ENCODE assay signal across 1 cellular context in the genomic region with DNA sequence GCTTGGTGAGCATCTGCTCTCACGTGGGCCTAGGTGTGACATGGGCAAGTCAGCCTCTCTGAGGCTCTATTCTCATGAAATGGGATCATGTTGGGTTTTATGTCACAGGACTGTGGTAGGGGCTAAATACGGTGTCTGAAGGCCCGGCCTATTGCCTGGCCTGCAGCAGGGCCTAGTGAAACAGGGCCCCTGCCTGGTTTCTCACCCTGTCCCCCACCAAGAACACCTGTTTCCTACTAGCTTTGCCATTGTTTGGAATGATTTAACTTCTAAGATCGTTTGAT.
TF ChIP-seq lines count a peak whose summit lies in the region.

No MANE protein-coding gene starts in this region.

TF ChIP-seq in HepG2, 621 proteins besides CTCF, POLR2A, EP300 and RAD21:
- TF ChIP-seq RBM22 (optimal IDR thresholded peaks at IDR 0.05; ENCODE audit: low read length) (peak; percentile 80), POLR2G (IDR thresholded peaks at IDR 0.05; ENCODE audit: low read depth, low read length) (0 out of 2 replicates have a peak, but pooled peaks have one; percentile 1), ZBTB7A (CRISPR knock-in tag; IDR thresholded peaks at IDR 0.05) (no peak)
- TF ChIP-seq, protein P1, sequence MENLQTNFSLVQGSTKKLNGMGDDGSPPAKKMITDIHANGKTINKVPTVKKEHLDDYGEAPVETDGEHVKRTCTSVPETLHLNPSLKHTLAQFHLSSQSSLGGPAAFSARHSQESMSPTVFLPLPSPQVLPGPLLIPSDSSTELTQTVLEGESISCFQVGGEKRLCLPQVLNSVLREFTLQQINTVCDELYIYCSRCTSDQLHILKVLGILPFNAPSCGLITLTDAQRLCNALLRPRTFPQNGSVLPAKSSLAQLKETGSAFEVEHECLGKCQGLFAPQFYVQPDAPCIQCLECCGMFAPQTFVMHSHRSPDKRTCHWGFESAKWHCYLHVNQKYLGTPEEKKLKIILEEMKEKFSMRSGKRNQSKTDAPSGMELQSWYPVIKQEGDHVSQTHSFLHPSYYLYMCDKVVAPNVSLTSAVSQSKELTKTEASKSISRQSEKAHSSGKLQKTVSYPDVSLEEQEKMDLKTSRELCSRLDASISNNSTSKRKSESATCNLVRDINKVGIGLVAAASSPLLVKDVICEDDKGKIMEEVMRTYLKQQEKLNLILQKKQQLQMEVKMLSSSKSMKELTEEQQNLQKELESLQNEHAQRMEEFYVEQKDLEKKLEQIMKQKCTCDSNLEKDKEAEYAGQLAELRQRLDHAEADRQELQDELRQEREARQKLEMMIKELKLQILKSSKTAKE (CRISPR knock-in tag; IDR thresholded peaks at IDR 0.05; ENCODE audit: borderline replicate concordance), result no peak
